11 cellular contexts compared by ENCODE assay signal in the genomic region with DNA sequence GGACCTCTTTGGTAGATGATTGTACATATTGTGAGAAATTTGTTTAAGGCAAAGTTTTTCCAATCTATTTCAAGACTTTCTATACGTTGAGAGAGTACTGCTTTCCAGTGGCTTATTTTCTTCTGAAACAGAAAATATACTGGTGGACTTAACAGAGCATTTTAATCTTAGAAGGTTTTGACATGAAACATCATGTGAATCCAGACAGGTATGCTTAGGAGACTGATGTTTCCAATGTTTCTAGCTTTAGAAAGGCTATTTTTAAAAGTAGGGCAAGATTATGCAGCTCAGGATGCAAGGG.
DNase-seq lines count a peak whose midpoint lies in the region; TF ChIP-seq lines count a peak whose summit lies in the region.
"Had no signal": no experiment of that assay in that cellular context is flagged by ENCODE, and none has a peak within 500 bp of the region (broad histone marks: within the 10 kb centered on the region; RNA-seq: fewer than 3 reads in every experiment).

No MANE protein-coding gene starts in this region.

- H3K27ac Mint-ChIP-seq in IgD-negative memory B cell (peak overlapping the region; percentile 29 to 69 (median 63)), nephron progenitor cell (no peak overlapping the region)

- TF ChIP-seq CTCF in C4-2B (conservative IDR thresholded peaks at IDR 0.05), result peak; percentile 69
- no peak for TF ChIP-seq CTCF in nephron progenitor cell (IDR thresholded peaks at IDR 0.05)

- H3K36me3 Mint-ChIP-seq in IgD-negative memory B cell (peaks cover 5% of the 10 kb centered on the region), nephron progenitor cell (ENCODE audit: low read depth) (peaks cover 15% of the 10 kb centered on the region)

- H3K27ac ChIP-seq in C4-2B (no peak overlapping the region), angular gyrus (ENCODE audit: low read depth, low read length) (peak overlapping the region; percentile 22)

- no peak for DNase-seq in nephron progenitor cell
- DNase-seq in KG1 (lab: John Stamatoyannopoulos, UW), result no peak
- no peak for DNase-seq in NCI-H1436 treated with DMSO at 0.1 percent for 48 hours (lab: John Stamatoyannopoulos, UW)
- DNase-seq in stimulated activated naive CD4-positive, alpha-beta T cell (lab: John Stamatoyannopoulos, UW), result no peak
- no peak for DNase-seq in GM19238 (ENCODE audit: insufficient read length, low spot score)
- DNase-seq: activated naive CD4-positive, alpha-beta T cell; DMS 273 treated with DMSO at 0.1 percent for 48 hours; stimulated activated naive CD4-positive, alpha-beta T cell treated with Interleukin-2 at 50 U/mL for 16 hours had no signal

- H3K4me3 Mint-ChIP-seq in IgD-negative memory B cell (peak overlapping the region in 3 of 4 donors; percentile 20 to 91 (median 60)), nephron progenitor cell (peak overlapping the region; percentile 12)

- H3K27me3 Mint-ChIP-seq in IgD-negative memory B cell (no peaks in the 10 kb centered on the region), nephron progenitor cell (ENCODE audit: low read depth, poor library complexity) (no peaks in the 10 kb centered on the region)

- peaks cover 21 to 42% (median 35%) of the 10 kb centered on the region in 3 donors for H3K4me1 Mint-ChIP-seq in IgD-negative memory B cell
- peaks cover 61% of the 10 kb centered on the region for H3K4me1 Mint-ChIP-seq in nephron progenitor cell

- H3K9me3 Mint-ChIP-seq in IgD-negative memory B cell, result no peaks in the 10 kb centered on the region
- no peaks in the 10 kb centered on the region for H3K9me3 Mint-ChIP-seq in nephron progenitor cell
